8 cellular contexts compared by ENCODE assay signal in the genomic region with DNA sequence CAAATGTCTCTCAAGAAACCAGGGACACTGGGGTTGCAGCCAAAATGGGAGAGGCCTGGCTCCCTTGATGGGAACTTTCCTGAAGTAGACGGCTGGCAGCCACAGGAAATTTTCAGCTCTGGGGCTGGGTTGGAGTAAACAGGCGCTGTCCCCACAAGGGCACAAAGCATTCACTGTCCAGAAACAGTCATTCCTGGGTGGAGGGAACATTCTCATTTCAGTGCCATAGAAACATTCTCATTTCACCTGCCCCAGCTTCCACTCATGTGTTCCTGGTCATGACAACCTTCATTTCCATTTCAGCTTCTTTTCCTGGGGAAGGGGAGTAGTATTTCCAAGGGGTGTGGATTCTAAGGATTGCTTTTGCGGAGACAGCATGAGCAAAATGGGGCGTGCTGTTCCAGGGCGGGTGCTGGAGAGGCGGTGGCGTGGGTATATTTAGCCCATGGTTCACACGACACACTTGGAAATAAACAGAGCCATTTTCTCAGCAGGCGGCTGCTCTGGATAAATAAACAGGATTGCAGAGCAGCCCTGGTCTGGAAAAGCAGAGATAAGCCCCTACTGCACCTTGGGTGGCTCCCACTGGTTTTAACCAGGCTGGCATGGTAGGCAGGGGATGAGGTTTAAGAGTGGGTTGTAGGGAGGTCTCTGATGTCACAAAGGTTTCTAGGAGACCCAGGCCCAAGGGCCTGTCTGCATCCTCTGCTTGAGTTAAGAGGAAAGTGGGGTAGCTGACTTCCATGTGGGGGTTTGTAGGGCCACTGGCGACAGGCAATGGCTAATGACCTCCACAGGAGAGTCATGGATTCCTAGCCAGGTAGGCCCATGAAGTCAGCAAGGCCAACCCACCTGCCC. TPM values are rescaled to one million over a fixed set of nuclear protein-coding genes. Genes with fewer than 3 reads are reported as not detected.
DNase-seq lines count a peak whose midpoint lies in the region; ATAC-seq and TF ChIP-seq lines count a peak whose summit lies in the region.

No MANE protein-coding gene starts in this region.

- no peak for ATAC-seq in activated naive CD8-positive, alpha-beta T cell treated with anti-CD3 and anti-CD28 coated beads, Interleukin-2, amount 10 ng/mL, durations not matched to agents 7 days and 5 days (ENCODE audit: low read depth)
- ATAC-seq in GM18907 (IDR thresholded peaks at IDR 0.05; ENCODE audit: unreplicated experiment): no peak

- POLR2A ChIA-PET in HEK293 (lab: Yijun Ruan, JAX): interaction anchor here (1.3 kb wide), 1 partner anchor 9 kb away, joined by 3 read pairs; no protein-coding TSS in a partner anchor
- POLR2A ChIA-PET in activated naive CD8-positive, alpha-beta T cell treated with anti-CD3 and anti-CD28 coated beads, Interleukin-2, amount 10 ng/mL, durations not matched to agents 7 days and 5 days (lab: Charles Lee): no interaction called here

- no peak for TF ChIP-seq POLR2A in spleen (IDR thresholded peaks at IDR 0.05)

- peaks cover 0 to 5% of the 10 kb centered on the region in 2 experiments; a peak in 1 of 3 replicates for H3K36me3 ChIP-seq in HEK293 (ENCODE audit: control insufficient read depth in 2 of 2, insufficient read depth in 1 of 2, low read length in 2 of 2)
- H3K36me3 ChIP-seq in spleen: peaks cover 0 to 52% (median 4%) of the 10 kb centered on the region in 6 donors

- no peaks in the 10 kb centered on the region for H3K27me3 Mint-ChIP-seq in activated naive CD8-positive, alpha-beta T cell treated with anti-CD3 and anti-CD28 coated beads, Interleukin-2, amount 10 ng/mL, durations not matched to agents 7 days and 5 days

- H3K36me3 Mint-ChIP-seq in activated naive CD8-positive, alpha-beta T cell treated with anti-CD3 and anti-CD28 coated beads, Interleukin-2, amount 10 ng/mL, durations not matched to agents 7 days and 5 days: peaks cover 45% of the 10 kb centered on the region

- no peaks in the 10 kb centered on the region for H3K9me3 Mint-ChIP-seq in activated naive CD8-positive, alpha-beta T cell treated with anti-CD3 and anti-CD28 coated beads, Interleukin-2, amount 10 ng/mL, durations not matched to agents 7 days and 5 days

- no peaks in the 10 kb centered on the region for H3K9me3 ChIP-seq in HEK293 (ENCODE audit: control insufficient read depth, insufficient read depth, low read depth, low read length)
- H3K9me3 ChIP-seq in spleen: no peaks in the 10 kb centered on the region

- intact Hi-C loops in spleen (cut with DNase I; ENCODE audit: low total_unique reads): no loop called here

- CTCF ChIA-PET in HEK293 (lab: Yijun Ruan, JAX): interaction anchor here (0.6 to 1.4 kb wide), 6 partner anchors 8 to 58 kb away, joined by 3 to 7 read pairs (median 6); partner anchors contain the start of gene BCL2L1

- no peak for DNase-seq in activated naive CD8-positive, alpha-beta T cell treated with anti-CD3 and anti-CD28 coated beads, Interleukin-2, amount 10 ng/mL, durations not matched to agents 7 days and 5 days
- DNase-seq in hepatic stellate cell (ENCODE audit: low spot score): peak; percentile 84
- no peak for DNase-seq in spleen
- no peak for DNase-seq in ecto neural progenitor cell (ENCODE audit: low spot score)
- DNase-seq in amniotic stem cell (lab: John Stamatoyannopoulos, UW): no peak
- no peak for DNase-seq in NCI-H2029 treated with DMSO at 0.1 percent for 48 hours (lab: John Stamatoyannopoulos, UW)

- peak overlapping the region; percentile 40 for H3K27ac ChIP-seq in HEK293 (ENCODE audit: extremely low read depth, low read depth, low read length)
- peak overlapping the region; percentile 23 to 95 (median 79) for H3K27ac ChIP-seq in spleen

- peak overlapping the region; percentile 86 for H3K27ac Mint-ChIP-seq in activated naive CD8-positive, alpha-beta T cell treated with anti-CD3 and anti-CD28 coated beads, Interleukin-2, amount 10 ng/mL, durations not matched to agents 7 days and 5 days

- H3K27me3 ChIP-seq in spleen (replicated peaks in 1 of 7): no peaks in the 10 kb centered on the region

- 55 to 80% (median 76%) methylated on average over 9 to 10 of the region's 10 CpGs for WGBS in spleen, 5 donors

- H3K4me3 Mint-ChIP-seq in activated naive CD8-positive, alpha-beta T cell treated with anti-CD3 and anti-CD28 coated beads, Interleukin-2, amount 10 ng/mL, durations not matched to agents 7 days and 5 days: no peak overlapping the region

- H3K4me3 ChIP-seq in HEK293 (ENCODE audit: low read depth, low read length) (no peak overlapping the region), spleen (no peak overlapping the region)

- H3K4me1 ChIP-seq in HEK293 (ENCODE audit: control insufficient read depth, insufficient read depth, low read length) (peaks cover 16% of the 10 kb centered on the region), spleen (peaks cover 39 to 100% (median 89%) of the 10 kb centered on the region in 6 donors)

- peaks cover 71% of the 10 kb centered on the region for H3K4me1 Mint-ChIP-seq in activated naive CD8-positive, alpha-beta T cell treated with anti-CD3 and anti-CD28 coated beads, Interleukin-2, amount 10 ng/mL, durations not matched to agents 7 days and 5 days

- TF ChIP-seq CTCF in HEK293 (tag by site-specific recombination; IDR thresholded peaks at IDR 0.05) (no peak), spleen (IDR thresholded peaks at IDR 0.05 in 8 of 11, conservative IDR thresholded peaks at IDR 0.05 in 3 of 11) (no peak)

TF ChIP-seq in HEK293, 187 proteins besides CTCF, POLR2A, EP300 and RAD21 (continues in another document):
- TF ChIP-seq YY1 (tag by site-specific recombination; IDR thresholded peaks at IDR 0.05): peak; percentile 75; the same call in 1 of the 2 replicates
- peak; percentile 95 for TF ChIP-seq ZIC2 (tag by site-specific recombination; IDR thresholded peaks at IDR 0.05)
- no peak for TF ChIP-seq ZNF513 (tag by site-specific recombination; IDR thresholded peaks at IDR 0.05)
- TF ChIP-seq, protein P1, sequence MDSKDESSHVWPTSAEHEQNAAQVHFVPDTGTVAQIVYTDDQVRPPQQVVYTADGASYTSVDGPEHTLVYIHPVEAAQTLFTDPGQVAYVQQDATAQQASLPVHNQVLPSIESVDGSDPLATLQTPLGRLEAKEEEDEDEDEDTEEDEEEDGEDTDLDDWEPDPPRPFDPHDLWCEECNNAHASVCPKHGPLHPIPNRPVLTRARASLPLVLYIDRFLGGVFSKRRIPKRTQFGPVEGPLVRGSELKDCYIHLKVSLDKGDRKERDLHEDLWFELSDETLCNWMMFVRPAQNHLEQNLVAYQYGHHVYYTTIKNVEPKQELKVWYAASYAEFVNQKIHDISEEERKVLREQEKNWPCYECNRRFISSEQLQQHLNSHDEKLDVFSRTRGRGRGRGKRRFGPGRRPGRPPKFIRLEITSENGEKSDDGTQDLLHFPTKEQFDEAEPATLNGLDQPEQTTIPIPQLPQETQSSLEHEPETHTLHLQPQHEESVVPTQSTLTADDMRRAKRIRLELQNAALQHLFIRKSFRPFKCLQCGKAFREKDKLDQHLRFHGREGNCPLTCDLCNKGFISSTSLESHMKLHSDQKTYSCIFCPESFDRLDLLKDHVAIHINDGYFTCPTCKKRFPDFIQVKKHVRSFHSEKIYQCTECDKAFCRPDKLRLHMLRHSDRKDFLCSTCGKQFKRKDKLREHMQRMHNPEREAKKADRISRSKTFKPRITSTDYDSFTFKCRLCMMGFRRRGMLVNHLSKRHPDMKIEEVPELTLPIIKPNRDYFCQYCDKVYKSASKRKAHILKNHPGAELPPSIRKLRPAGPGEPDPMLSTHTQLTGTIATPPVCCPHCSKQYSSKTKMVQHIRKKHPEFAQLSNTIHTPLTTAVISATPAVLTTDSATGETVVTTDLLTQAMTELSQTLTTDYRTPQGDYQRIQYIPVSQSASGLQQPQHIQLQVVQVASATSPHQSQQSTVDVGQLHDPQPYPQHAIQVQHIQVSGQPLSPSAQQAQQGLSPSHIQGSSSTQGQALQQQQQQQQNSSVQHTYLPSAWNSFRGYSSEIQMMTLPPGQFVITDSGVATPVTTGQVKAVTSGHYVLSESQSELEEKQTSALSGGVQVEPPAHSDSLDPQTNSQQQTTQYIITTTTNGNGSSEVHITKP (tag by site-specific recombination; IDR thresholded peaks at IDR 0.05): 0 out of 2 replicates have a peak, but pooled peaks have one; percentile 18
- TF ChIP-seq, protein P2, sequence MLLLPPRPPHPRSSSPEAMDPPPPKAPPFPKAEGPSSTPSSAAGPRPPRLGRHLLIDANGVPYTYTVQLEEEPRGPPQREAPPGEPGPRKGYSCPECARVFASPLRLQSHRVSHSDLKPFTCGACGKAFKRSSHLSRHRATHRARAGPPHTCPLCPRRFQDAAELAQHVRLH (tag by site-specific recombination; IDR thresholded peaks at IDR 0.05): peak; percentile 61
- peak; percentile 83 for TF ChIP-seq ZXDB (tag by site-specific recombination; IDR thresholded peaks at IDR 0.05)
- TF ChIP-seq KLF1 (tag by site-specific recombination; IDR thresholded peaks at IDR 0.05): peak; percentile 96

RNA-seq across cellular contexts. Expression of gene COX4I2, which starts 32.9 kb away (rescaled TPM):
- total RNA-seq in activated naive CD8-positive, alpha-beta T cell treated with anti-CD3 and anti-CD28 coated beads, Interleukin-2, amount 10 ng/mL, durations not matched to agents 7 days and 5 days: not detected
- 1 to 10 TPM in 3 of 7 donors, not detected in 4; 1.1 to 1.5 (median 1.5) TPM for total RNA-seq in spleen
- 1 to 10 TPM; 1.9 to 4.6 (median 2.0) TPM for polyA plus RNA-seq in spleen

RNA-seq across cellular contexts. Expression of gene BCL2L1, which starts 52.1 kb away (rescaled TPM):
- total RNA-seq in activated naive CD8-positive, alpha-beta T cell treated with anti-CD3 and anti-CD28 coated beads, Interleukin-2, amount 10 ng/mL, durations not matched to agents 7 days and 5 days: 10 to 100 TPM; 61.7 to 64.5 TPM
- total RNA-seq in spleen: 100 to 1,000 TPM in 4 of 7 donors, 10 to 100 TPM in 3; 70.2 to 167 (median 107) TPM
- 10 to 100 TPM; 18.7 to 55.5 (median 22.7) TPM for polyA plus RNA-seq in spleen
